In genomic region chr1:4481451-4481850, GRCh38 we compare ENCODE assay signal across 29 cellular contexts.
"Had no signal": no experiment of that assay in that cellular context is flagged by ENCODE, and none has a peak within 500 bp of the region (broad histone marks: within the 10 kb centered on the region; RNA-seq: fewer than 3 reads in every experiment).

No MANE protein-coding gene starts in this region.

- H3K27me3 ChIP-seq: neural progenitor cell, neutrophil, pancreas, right lobe of liver, thyroid gland, tibial nerve, upper lobe of left lung, uterus had no signal

- H3K27me3 Mint-ChIP-seq: stimulated activated naive CD8-positive, alpha-beta T cell treated with anti-CD3 and anti-CD28 coated beads, Interleukin-15, Interleukin-2, amounts not matched to agents 100 ng/mL and 50 ng/mL, for 24 hours had no signal

- H3K4me1 ChIP-seq: neural progenitor cell, pancreas, psoas muscle, right lobe of liver, spleen, stomach, tibial nerve, upper lobe of left lung, uterus had no signal

- H3K9me3 Mint-ChIP-seq: natural killer cell; stimulated activated naive CD8-positive, alpha-beta T cell treated with anti-CD3 and anti-CD28 coated beads, Interleukin-15, Interleukin-2, amounts not matched to agents 100 ng/mL and 50 ng/mL, for 24 hours had no signal

- H3K4me1 Mint-ChIP-seq: naive thymus-derived CD4-positive, alpha-beta T cell; natural killer cell; stimulated activated memory B cell treated with anti-CD40 and anti-IgM and Interleukin-4, amounts not matched to agents 10 μg/mL and 1 μg/mL and 100 μg/mL, for 72 hours had no signal

- H3K36me3 Mint-ChIP-seq: naive thymus-derived CD4-positive, alpha-beta T cell; natural killer cell; neural progenitor cell; stimulated activated memory B cell treated with anti-CD40 and anti-IgM and Interleukin-4, amounts not matched to agents 10 μg/mL and 1 μg/mL and 100 μg/mL, for 72 hours had no signal

- H3K9ac ChIP-seq: neural progenitor cell had no signal

- H3K36me3 ChIP-seq: neural progenitor cell, neutrophil, pancreas, right lobe of liver, spleen, stomach, thoracic aorta, thyroid gland, tibial nerve, upper lobe of left lung, uterus had no signal

- H3K9me3 ChIP-seq: neutrophil, pancreas, right lobe of liver, thyroid gland, uterus had no signal

- H3K4me2 ChIP-seq: neural progenitor cell, smooth muscle cell had no signal

- H3K4me3 ChIP-seq: neural progenitor cell, pancreas, psoas muscle, right lobe of liver, skin epidermis, smooth muscle cell, spleen, stomach, thoracic aorta, thyroid gland, tibial nerve, upper lobe of left lung, uterus had no signal

- H2AFZ ChIP-seq: neural progenitor cell had no signal

- DNase-seq: naive thymus-derived CD4-positive, alpha-beta T cell; natural killer cell; nucleus accumbens; psoas muscle; right cardiac atrium; right lobe of liver; spleen; stimulated activated CD4-positive, alpha-beta T cell treated with anti-CD3 and anti-CD28 coated beads, Interleukin-12 subunit alpha, Interleukin-12 subunit beta, amount 100 ng/mL, for 4 hours; stimulated activated CD4-positive, alpha-beta T cell treated with anti-CD3 and anti-CD28 coated beads, Interleukin-1b, Interleukin-23, amount 100 ng/mL, for 48 hours; stimulated activated CD4-positive, alpha-beta T cell treated with anti-CD3 and anti-CD28 coated beads, Interleukin-4, amount 100 ng/mL, for 1 hour; stimulated activated CD4-positive, alpha-beta T cell treated with anti-CD3 and anti-CD28 coated beads, Interleukin-4, amount 100 ng/mL, for 4 hours; stimulated activated CD8-positive, alpha-beta memory T cell treated with anti-CD3 and anti-CD28 coated beads, Interleukin-4, amount 100 ng/mL, for 48 hours; stimulated activated naive CD4-positive, alpha-beta T cell treated with Interleukin-2 at 50 U/mL for 16 hours; stomach; thyroid gland; trophoblast cell; upper lobe of left lung; uterus had no signal

- ATAC-seq: naive thymus-derived CD4-positive, alpha-beta T cell; natural killer cell; pancreas; psoas muscle; right cardiac atrium; right lobe of liver; stimulated activated memory B cell treated with anti-CD40 and anti-IgM and Interleukin-4, amounts not matched to agents 10 μg/mL and 1 μg/mL and 100 μg/mL, for 72 hours had no signal

- H3K4me3 Mint-ChIP-seq: naive thymus-derived CD4-positive, alpha-beta T cell; natural killer cell; nephron; neural progenitor cell; stimulated activated memory B cell treated with anti-CD40 and anti-IgM and Interleukin-4, amounts not matched to agents 10 μg/mL and 1 μg/mL and 100 μg/mL, for 72 hours; stimulated activated naive CD8-positive, alpha-beta T cell treated with anti-CD3 and anti-CD28 coated beads, Interleukin-15, Interleukin-2, amounts not matched to agents 100 ng/mL and 50 ng/mL, for 24 hours had no signal

- H3K27ac ChIP-seq: neural progenitor cell, neutrophil, pancreas, psoas muscle, right lobe of liver, skin epidermis, spleen, stomach, thoracic aorta, thyroid gland, tibial nerve, upper lobe of left lung, uterus had no signal

- H3K27ac Mint-ChIP-seq: naive thymus-derived CD4-positive, alpha-beta T cell; natural killer cell; nephron; neural progenitor cell; progenitor cell of endocrine pancreas; stimulated activated memory B cell treated with anti-CD40 and anti-IgM and Interleukin-4, amounts not matched to agents 10 μg/mL and 1 μg/mL and 100 μg/mL, for 72 hours; stimulated activated naive CD8-positive, alpha-beta T cell treated with anti-CD3 and anti-CD28 coated beads, Interleukin-15, Interleukin-2, amounts not matched to agents 100 ng/mL and 50 ng/mL, for 24 hours had no signal
